12 cellular contexts compared by ENCODE assay signal in the genomic region with DNA sequence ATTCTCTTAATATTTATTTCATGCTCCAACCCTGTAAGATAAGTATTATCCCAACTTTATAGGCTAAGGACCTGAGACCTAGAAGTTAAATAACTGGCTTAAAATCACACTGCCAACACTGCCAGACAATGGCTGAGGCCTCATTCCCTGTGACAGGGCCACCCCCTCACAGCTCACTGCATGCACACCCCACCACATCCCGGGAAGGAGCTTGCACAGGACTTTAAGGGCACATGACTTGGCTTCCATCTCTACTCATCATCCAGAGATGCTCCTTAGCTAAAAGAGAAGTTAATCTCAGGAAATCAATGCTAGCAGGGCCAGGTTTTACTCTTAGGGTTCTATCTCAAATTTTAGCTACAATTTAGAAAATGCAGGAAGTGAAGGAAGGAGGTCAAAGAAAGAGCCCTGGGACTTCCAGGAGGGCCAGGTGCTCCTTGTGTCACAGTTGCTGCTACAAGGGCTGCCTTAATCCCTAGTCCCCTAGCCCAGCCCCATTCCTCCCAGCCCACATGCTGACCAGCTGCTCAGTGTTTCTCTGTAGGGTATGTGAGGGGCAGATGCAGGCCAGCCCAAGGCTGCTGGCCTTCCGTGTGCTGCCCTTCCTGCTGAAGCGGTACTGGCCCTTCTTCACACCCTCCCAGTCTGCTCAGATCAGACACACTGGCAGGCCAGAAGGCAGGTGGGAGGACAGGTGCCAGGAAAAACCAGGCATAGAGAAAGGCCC. TPM values are rescaled to one million over a fixed set of nuclear protein-coding genes. Genes with fewer than 3 reads are reported as not detected.
DNase-seq lines count a peak whose midpoint lies in the region; ATAC-seq and TF ChIP-seq lines count a peak whose summit lies in the region.
"Had no signal": no experiment of that assay in that cellular context is flagged by ENCODE, and none has a peak within 500 bp of the region (broad histone marks: within the 10 kb centered on the region; RNA-seq: fewer than 3 reads in every experiment).

No MANE protein-coding gene starts in this region.

- H3K9ac ChIP-seq in HUES48 (ENCODE audit: low read depth, low read length): no peak overlapping the region
- H3K9ac ChIP-seq: BLaER1 had no signal

- ATAC-seq in HG03097 (IDR thresholded peaks at IDR 0.05; ENCODE audit: low FRiP score, unreplicated experiment): no peak
- ATAC-seq in GM18517 (IDR thresholded peaks at IDR 0.05; ENCODE audit: unreplicated experiment): no peak
- no peak for ATAC-seq in HG03457 (IDR thresholded peaks at IDR 0.05; ENCODE audit: unreplicated experiment)
- ATAC-seq in GM18861 (IDR thresholded peaks at IDR 0.05; ENCODE audit: unreplicated experiment): no peak

- H3K36me3 ChIP-seq in HUES48 (ENCODE audit: control insufficient read depth, insufficient read depth, low read length) (no peaks in the 10 kb centered on the region), muscle layer of duodenum (ENCODE audit: control insufficient read depth in 1 of 2, insufficient read depth in 2 of 2, low read length in 2 of 2) (no peaks in the 10 kb centered on the region)
- H3K36me3 ChIP-seq: BLaER1 had no signal

- H3K27me3 Mint-ChIP-seq in chondrocyte (ENCODE audit: low read depth): no peaks in the 10 kb centered on the region
- H3K27me3 Mint-ChIP-seq: activated naive CD8-positive, alpha-beta T cell treated with anti-CD3 and anti-CD28 coated beads for 36 hours had no signal

- H3K4me3 ChIP-seq in AG04450 (ENCODE audit: low read depth, low read length) (no peak overlapping the region), HUES48 (ENCODE audit: low read depth, low read length) (no peak overlapping the region), muscle layer of duodenum (ENCODE audit: low read depth in 1 of 2, low read length in 2 of 2) (no peak overlapping the region)
- H3K4me3 ChIP-seq: BLaER1 had no signal

- H3K4me3 Mint-ChIP-seq in chondrocyte (ENCODE audit: unreplicated experiment): no peak overlapping the region
- H3K4me3 Mint-ChIP-seq: activated naive CD8-positive, alpha-beta T cell treated with anti-CD3 and anti-CD28 coated beads for 36 hours had no signal

- H3K27me3 ChIP-seq in AG04450 (ENCODE audit: control insufficient read depth, insufficient read depth, low read length): no peaks in the 10 kb centered on the region
- no peaks in the 10 kb centered on the region for H3K27me3 ChIP-seq in HUES48 (ENCODE audit: control insufficient read depth, insufficient read depth, low read length)
- no peaks in the 10 kb centered on the region for H3K27me3 ChIP-seq in muscle layer of duodenum (ENCODE audit: low read depth, low read length)
- H3K27me3 ChIP-seq: BLaER1 had no signal

- H3K27ac Mint-ChIP-seq in chondrocyte (ENCODE audit: unreplicated experiment): peak overlapping the region; percentile 97
- H3K27ac Mint-ChIP-seq: activated naive CD8-positive, alpha-beta T cell treated with anti-CD3 and anti-CD28 coated beads for 36 hours had no signal

- H3K9me3 Mint-ChIP-seq in chondrocyte (ENCODE audit: low read depth): no peaks in the 10 kb centered on the region
- H3K9me3 Mint-ChIP-seq: activated naive CD8-positive, alpha-beta T cell treated with anti-CD3 and anti-CD28 coated beads for 36 hours had no signal

- H3K9me3 ChIP-seq in AG04450 (ENCODE audit: control insufficient read depth, insufficient read depth, low read length): no peaks in the 10 kb centered on the region
- no peaks in the 10 kb centered on the region for H3K9me3 ChIP-seq in HUES48 (ENCODE audit: control insufficient read depth, insufficient read depth, low read length)
- no peaks in the 10 kb centered on the region for H3K9me3 ChIP-seq in muscle layer of duodenum (ENCODE audit: control insufficient read depth in 1 of 2, low read length in 2 of 2)
- H3K9me3 ChIP-seq: BLaER1 had no signal

- CTCF ChIA-PET in AG04450 (lab: Charles Lee): no interaction called here

- peaks cover 89% of the 10 kb centered on the region for H3K4me1 Mint-ChIP-seq in chondrocyte (ENCODE audit: low read depth)
- H3K4me1 Mint-ChIP-seq: activated naive CD8-positive, alpha-beta T cell treated with anti-CD3 and anti-CD28 coated beads for 36 hours had no signal

- DNase-seq in AG04450 (ENCODE audit: low read depth, low spot score): no peak
- no peak for DNase-seq in chondrocyte (ENCODE audit: low spot score)
- DNase-seq: activated naive CD8-positive, alpha-beta T cell treated with anti-CD3 and anti-CD28 coated beads for 36 hours; T-helper 2 cell had no signal

- H3K4me1 ChIP-seq in HUES48 (ENCODE audit: control insufficient read depth, insufficient read depth, low read length): peaks cover 36% of the 10 kb centered on the region
- peaks cover 5 to 26% of the 10 kb centered on the region in 2 donors for H3K4me1 ChIP-seq in muscle layer of duodenum (ENCODE audit: control insufficient read depth in 1 of 2, insufficient read depth in 2 of 2, low read length in 2 of 2)

- POLR2A ChIA-PET in AG04450 (lab: Yijun Ruan, JAX): interaction anchor here (0.6 to 1.7 kb wide), 3 partner anchors 25 to 70 kb away, joined by 3 to 9 read pairs (median 5); no protein-coding TSS in a partner anchor

- H3K27ac ChIP-seq in AG04450 (ENCODE audit: low read depth, low read length) (peak overlapping the region; percentile 50), HUES48 (ENCODE audit: low read depth, low read length) (peak overlapping the region; percentile 21), muscle layer of duodenum (ENCODE audit: low read length) (peak overlapping the region; percentile 24)
- H3K27ac ChIP-seq: BLaER1, HL-60 had no signal

- TF ChIP-seq CTCF in AG04450 (IDR thresholded peaks at IDR 0.05; ENCODE audit: low read depth, low read length) (no peak), chondrocyte (IDR thresholded peaks at IDR 0.05) (no peak)

- H3K36me3 Mint-ChIP-seq in chondrocyte (ENCODE audit: low read depth): peaks cover 6% of the 10 kb centered on the region
- H3K36me3 Mint-ChIP-seq: activated naive CD8-positive, alpha-beta T cell treated with anti-CD3 and anti-CD28 coated beads for 36 hours had no signal

RNA-seq across cellular contexts. Expression of gene WWTR1, which starts 53.5 kb away (rescaled TPM):
- 161 and 164 TPM in 2 replicates for polyA plus RNA-seq in AG04450 (2011; rRNA removed)
- polyA minus RNA-seq in AG04450 (2011; rRNA and poly(A)+ RNA removed): 209 and 230 TPM in 2 replicates
- total RNA-seq in chondrocyte: 107 to 121 TPM (median 111 TPM) in 3 replicates
